Comparison of ENCODE assay signal across 8 cellular contexts in the genomic region with DNA sequence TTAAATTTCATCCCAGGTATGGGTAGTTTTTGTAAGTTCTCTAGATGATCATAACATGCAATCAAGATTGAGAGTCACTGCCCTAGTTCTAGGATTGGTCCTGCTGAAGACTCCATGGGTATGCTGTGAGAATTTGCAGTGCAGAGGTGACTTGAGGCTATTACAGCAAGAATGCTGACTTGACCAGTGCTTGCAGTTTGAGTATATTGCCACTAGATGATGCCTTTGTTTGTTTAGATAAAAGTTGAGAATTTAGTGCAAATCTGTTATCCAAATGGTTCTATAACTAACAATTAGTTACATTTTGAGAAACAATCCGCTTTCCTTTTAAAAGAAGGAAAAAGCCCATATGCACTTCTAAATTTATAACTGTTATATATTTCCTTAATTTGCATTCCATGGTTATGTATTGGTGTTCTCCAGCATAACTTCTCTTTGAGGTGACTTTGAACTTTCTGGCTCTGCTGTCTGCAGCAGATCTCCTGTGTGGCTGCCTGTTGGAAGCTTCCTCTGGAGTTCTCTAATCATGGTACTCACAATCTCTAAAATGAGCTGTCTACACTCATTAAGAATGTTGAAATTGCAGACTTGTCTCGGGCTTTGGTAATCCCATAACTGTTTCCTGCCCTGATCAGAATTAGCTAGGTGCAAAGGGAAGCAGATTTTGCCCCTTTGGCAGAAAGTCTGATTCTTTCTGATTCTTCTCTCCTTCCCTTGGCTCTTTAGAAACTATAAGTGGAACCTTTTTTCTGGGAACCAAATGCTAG. TPM values are rescaled to one million over a fixed set of nuclear protein-coding genes. Genes with fewer than 3 reads are reported as not detected.
A peak's percentile ranks its signal among the peaks of the same experiment; 100 is the strongest.
DNase-seq lines count a peak whose midpoint lies in the region; FAIRE-seq and TF ChIP-seq lines count a peak whose summit lies in the region.

No MANE protein-coding gene starts in this region.

- TF ChIP-seq CTCF in VCaP (conservative IDR thresholded peaks at IDR 0.05) (peak; percentile 91), kidney (IDR thresholded peaks at IDR 0.05; ENCODE audit: borderline replicate concordance, extremely low read depth, insufficient read depth) (peak; percentile 32)

- no peaks in the 10 kb centered on the region for H3K27me3 ChIP-seq in CD8-positive, alpha-beta memory T cell (ENCODE audit: insufficient read depth, low read length, poor library complexity, severe bottlenecking)

- POLR2A ChIA-PET in CD8-positive, alpha-beta memory T cell (lab: Charles Lee) = no interaction called here

- no peak overlapping the region for H3K9ac ChIP-seq in kidney (ENCODE audit: low read length in 2 of 2)

- H3K4me1 Mint-ChIP-seq in CD8-positive, alpha-beta memory T cell = peaks cover under 1 to 5% (median under 1%) of the 10 kb centered on the region in 3 donors

- intact Hi-C loops in kidney (cut with DNase I) = no loop called here

- no peak for FAIRE-seq in kidney (lab: Jason Lieb, UNC)

- H3K4me1 ChIP-seq in kidney (ENCODE audit: control insufficient read depth in 1 of 2, insufficient read depth in 1 of 2, low read depth in 1 of 2, low read length in 2 of 2) = no peaks in the 10 kb centered on the region
- H3K4me1 ChIP-seq in CD8-positive, alpha-beta memory T cell (ENCODE audit: insufficient read depth, low read length) = no peaks in the 10 kb centered on the region

- DNase-seq in CMK (ENCODE audit: low read depth) (peak; percentile 22), HCEC 1CT (peak; percentile 71), kidney (no peak), NOMO-1 treated with DMSO at 0.1 percent for 48 hours (lab: John Stamatoyannopoulos, UW; ENCODE audit: unreplicated experiment) (no peak), NCI-H1417 (lab: John Stamatoyannopoulos, UW) (no peak), OCI-M2 (lab: John Stamatoyannopoulos, UW; ENCODE audit: unreplicated experiment) (no peak)
- no peak for DNase-seq in CD8-positive, alpha-beta memory T cell

- no peaks in the 10 kb centered on the region for H3K27me3 Mint-ChIP-seq in CD8-positive, alpha-beta memory T cell

- H3K36me3 Mint-ChIP-seq in CD8-positive, alpha-beta memory T cell = no peaks in the 10 kb centered on the region

- no peak overlapping the region for H3K27ac ChIP-seq in VCaP
- H3K27ac ChIP-seq in kidney (ENCODE audit: low read depth in 2 of 2, low read length in 2 of 2) = no peak overlapping the region
- H3K27ac ChIP-seq in CD8-positive, alpha-beta memory T cell (ENCODE audit: low read depth, low read length) = no peak overlapping the region

- H3K9me3 Mint-ChIP-seq in CD8-positive, alpha-beta memory T cell = no peaks in the 10 kb centered on the region

- no peaks in the 10 kb centered on the region for H3K9me3 ChIP-seq in kidney (ENCODE audit: control insufficient read depth in 1 of 2, low read length in 2 of 2)
- no peaks in the 10 kb centered on the region for H3K9me3 ChIP-seq in CD8-positive, alpha-beta memory T cell (ENCODE audit: low read length)

- H3K4me3 Mint-ChIP-seq in CD8-positive, alpha-beta memory T cell = no peak overlapping the region

- no peaks in the 10 kb centered on the region for H3K36me3 ChIP-seq in kidney (ENCODE audit: control insufficient read depth in 1 of 2, insufficient read depth in 2 of 2, low read length in 2 of 2)
- no peaks in the 10 kb centered on the region for H3K36me3 ChIP-seq in CD8-positive, alpha-beta memory T cell (ENCODE audit: insufficient read depth, low read length)

- no peak overlapping the region for H3K27ac Mint-ChIP-seq in CD8-positive, alpha-beta memory T cell

- H3K4me3 ChIP-seq in kidney (ENCODE audit: low read length in 2 of 2) = no peak overlapping the region
- no peak overlapping the region for H3K4me3 ChIP-seq in CD8-positive, alpha-beta memory T cell (ENCODE audit: low read length)

- CTCF ChIA-PET in CD8-positive, alpha-beta memory T cell (lab: Charles Lee) = no interaction called here

RNA-seq across cellular contexts. Expression of a gene that starts 24.9 kb away (rescaled TPM):
- total RNA-seq in kidney = 1.1 TPM
- polyA plus RNA-seq in kidney (ENCODE audit: insufficient read depth, low read depth, low replicate concordance) = not detected
- total RNA-seq in CD8-positive, alpha-beta memory T cell = 10 to 100 TPM; 51.0 to 51.6 TPM
- not detected for polyA plus RNA-seq in CD8-positive, alpha-beta memory T cell

Comparison
In these comparisons a context has a peak if more than half of its experiments do, and no peak if none do; other contexts are left out.
1. DNase-seq: peak in CMK (single experiment) and HCEC 1CT (single experiment); none in kidney (single experiment), CD8-positive, alpha-beta memory T cell (0 of 5), NOMO-1 treated with DMSO at 0.1 percent for 48 hours (single experiment), NCI-H1417 (0 of 3) and OCI-M2 (single experiment).
2. RNA of a gene that starts 24.9 kb away (total RNA-seq): 51.0 to 51.6 TPM in CD8-positive, alpha-beta memory T cell; 1.1 TPM in kidney (single experiment); every median in the first group is over 10 times any median in the second.